27 cellular contexts compared by ENCODE assay signal in genomic region chr18:62991959-62992358, GRCh38.
DNase-seq lines count a peak whose midpoint lies in the region; ATAC-seq and TF ChIP-seq lines count a peak whose summit lies in the region.
"Had no signal": no experiment of that assay in that cellular context is flagged by ENCODE, and none has a peak within 500 bp of the region (broad histone marks: within the 10 kb centered on the region; RNA-seq: fewer than 3 reads in every experiment).

No MANE protein-coding gene starts in this region.

- CTCF ChIA-PET in activated CD4-positive, alpha-beta T cell treated with anti-CD3 and anti-CD28 coated beads for 36 hours (lab: Charles Lee): interaction anchor here (1.6 kb wide), 1 partner anchor 25 kb away, joined by 6 read pairs; no protein-coding TSS in a partner anchor

- no peak overlapping the region for H3K4me3 Mint-ChIP-seq in activated CD4-positive, alpha-beta T cell treated with anti-CD3 and anti-CD28 coated beads for 36 hours
- H3K4me3 Mint-ChIP-seq: activated naive CD8-positive, alpha-beta T cell; activated T-helper 17 cell treated with anti-CD3 and anti-CD28 coated beads, Interleukin-2, amount 50 U/mL, for 72 hours; neural progenitor cell; stimulated activated effector memory CD8-positive, alpha-beta T cell treated with anti-CD3 and anti-CD28 coated beads, Interleukin-12 subunit alpha, Interleukin-12 subunit beta, amount 100 ng/mL, for 72 hours had no signal

- no peak overlapping the region for H3K27ac Mint-ChIP-seq in activated CD4-positive, alpha-beta T cell treated with anti-CD3 and anti-CD28 coated beads for 36 hours
- H3K27ac Mint-ChIP-seq: activated naive CD8-positive, alpha-beta T cell; activated T-helper 17 cell treated with anti-CD3 and anti-CD28 coated beads, Interleukin-2, amount 50 U/mL, for 72 hours; neural progenitor cell; progenitor cell of endocrine pancreas; stimulated activated effector memory CD8-positive, alpha-beta T cell treated with anti-CD3 and anti-CD28 coated beads, Interleukin-12 subunit alpha, Interleukin-12 subunit beta, amount 100 ng/mL, for 72 hours had no signal

- H3K36me3 Mint-ChIP-seq in activated CD4-positive, alpha-beta T cell treated with anti-CD3 and anti-CD28 coated beads for 36 hours (ENCODE audit: low read depth): no peaks in the 10 kb centered on the region
- H3K36me3 Mint-ChIP-seq: activated naive CD8-positive, alpha-beta T cell; neural progenitor cell; stimulated activated effector memory CD8-positive, alpha-beta T cell treated with anti-CD3 and anti-CD28 coated beads, Interleukin-12 subunit alpha, Interleukin-12 subunit beta, amount 100 ng/mL, for 72 hours had no signal

- POLR2A ChIA-PET in activated CD4-positive, alpha-beta T cell treated with anti-CD3 and anti-CD28 coated beads for 36 hours (lab: Charles Lee): no interaction called here

- peak overlapping the region; percentile 1 for H3K9ac ChIP-seq in neuronal stem cell (ENCODE audit: low read depth, low read length, poor library complexity)
- H3K9ac ChIP-seq: KMS-11, neural progenitor cell had no signal

- no peak for ATAC-seq in activated CD4-positive, alpha-beta T cell treated with anti-CD3 and anti-CD28 coated beads for 36 hours
- no peak for ATAC-seq in HG02973 (IDR thresholded peaks at IDR 0.05; ENCODE audit: unreplicated experiment)
- ATAC-seq: activated CD4-positive, CD25-positive, alpha-beta regulatory T cell treated with anti-CD3 and anti-CD28 coated beads, Interleukin-2, amount 50 U/mL, for 24 hours; activated T-helper 17 cell treated with anti-CD3 and anti-CD28 coated beads, Interleukin-2, amount 50 U/mL, for 72 hours; esophagus mucosa; gastroesophageal sphincter; lower lobe of right lung; mucosa of descending colon; stimulated activated effector memory CD8-positive, alpha-beta T cell treated with anti-CD3 and anti-CD28 coated beads, Interleukin-12 subunit alpha, Interleukin-12 subunit beta, amount 100 ng/mL, for 72 hours had no signal

- no peak overlapping the region for H2BK15ac ChIP-seq in neuronal stem cell (ENCODE audit: low read length)

- H4K8ac ChIP-seq in neuronal stem cell (ENCODE audit: low read depth, low read length): no peak overlapping the region

- peak; percentile 30 for DNase-seq in activated CD4-positive, alpha-beta T cell treated with anti-CD3 and anti-CD28 coated beads for 36 hours
- no peak for DNase-seq in activated CD4-positive, alpha-beta T cell treated with anti-CD3 and anti-CD28 coated beads for 1 hour
- DNase-seq in GM12864 (ENCODE audit: low read depth) (no peak), NCI-H69 (lab: John Stamatoyannopoulos, UW) (peak; percentile 23), neuronal stem cell (ENCODE audit: low spot score) (no peak), DMS53 (lab: John Stamatoyannopoulos, UW) (no peak)
- DNase-seq in central memory CD4-positive, alpha-beta T cell: no peak
- DNase-seq: 8988T; AML-193; effector CD8-positive, alpha-beta T cell; lower lobe of right lung; mucosa of descending colon; NCI-H187 treated with DMSO at 0.1 percent for 48 hours; NCI-H774; OCI-M1; SHP77 treated with DMSO at 0.1 percent for 48 hours; SW 1271 had no signal

- peak overlapping the region; percentile 56 for H2AK5ac ChIP-seq in neuronal stem cell (ENCODE audit: low read depth, low read length)

- no peak overlapping the region for H4K91ac ChIP-seq in neuronal stem cell (ENCODE audit: low read depth, low read length, poor library complexity)

- peak; percentile 6 for TF ChIP-seq CTCF in GM12864 (IDR thresholded peaks at IDR 0.05; ENCODE audit: low read depth, low read length, missing control alignments)

- H3K23ac ChIP-seq in neuronal stem cell (ENCODE audit: low read depth, low read length, poor library complexity): peak overlapping the region; percentile 29

- H2AFZ ChIP-seq in neuronal stem cell (ENCODE audit: low read length): no peak overlapping the region
- H2AFZ ChIP-seq: neural progenitor cell had no signal

- peaks cover 0 to 7% of the 10 kb centered on the region in 2 donors for H3K4me1 ChIP-seq in neuronal stem cell (ENCODE audit: control insufficient read depth in 2 of 2, insufficient read depth in 1 of 2, low read depth in 1 of 2, low read length in 2 of 2)
- H3K4me1 ChIP-seq: gastroesophageal sphincter, lower lobe of right lung had no signal

- peak overlapping the region; percentile 91 for H3K14ac ChIP-seq in neuronal stem cell (ENCODE audit: low read length)

- no peak overlapping the region for H2BK120ac ChIP-seq in neuronal stem cell (ENCODE audit: low read depth, low read length)

- H3K27ac ChIP-seq in neuronal stem cell (replicated peaks; ENCODE audit: low read length): no peak overlapping the region
- H3K27ac ChIP-seq: gastroesophageal sphincter, KMS-11, lower lobe of right lung, neural progenitor cell had no signal

- no peaks in the 10 kb centered on the region for H3K9me3 Mint-ChIP-seq in activated CD4-positive, alpha-beta T cell treated with anti-CD3 and anti-CD28 coated beads for 36 hours (ENCODE audit: low read depth)
- H3K9me3 Mint-ChIP-seq: activated T-helper 17 cell treated with anti-CD3 and anti-CD28 coated beads, Interleukin-2, amount 50 U/mL, for 72 hours; neural progenitor cell; stimulated activated effector memory CD8-positive, alpha-beta T cell treated with anti-CD3 and anti-CD28 coated beads, Interleukin-12 subunit alpha, Interleukin-12 subunit beta, amount 100 ng/mL, for 72 hours had no signal

- no peak overlapping the region for H2BK5ac ChIP-seq in neuronal stem cell (ENCODE audit: low read length)

- H3K27me3 ChIP-seq in neuronal stem cell (ENCODE audit: control insufficient read depth in 3 of 3, insufficient read depth in 3 of 3, low read depth in 1 of 3, low read length in 3 of 3): no peaks in the 10 kb centered on the region
- H3K27me3 ChIP-seq: neural progenitor cell had no signal

- H3K36me3 ChIP-seq in neuronal stem cell (replicated peaks in 1 of 2; ENCODE audit: control insufficient read depth in 2 of 2, insufficient read depth in 2 of 2, low read length in 2 of 2): no peaks in the 10 kb centered on the region
- H3K36me3 ChIP-seq: gastroesophageal sphincter, lower lobe of right lung, neural progenitor cell had no signal

- H3K4ac ChIP-seq in neuronal stem cell (ENCODE audit: low read length): no peak overlapping the region

- no peaks in the 10 kb centered on the region for H3K4me1 Mint-ChIP-seq in activated CD4-positive, alpha-beta T cell treated with anti-CD3 and anti-CD28 coated beads for 36 hours
- H3K4me1 Mint-ChIP-seq: activated T-helper 17 cell treated with anti-CD3 and anti-CD28 coated beads, Interleukin-2, amount 50 U/mL, for 72 hours; stimulated activated effector memory CD8-positive, alpha-beta T cell treated with anti-CD3 and anti-CD28 coated beads, Interleukin-12 subunit alpha, Interleukin-12 subunit beta, amount 100 ng/mL, for 72 hours had no signal

- no peaks in the 10 kb centered on the region for H3K79me1 ChIP-seq in neuronal stem cell (ENCODE audit: low read depth, low read length)

- intact Hi-C loops in activated CD4-positive, alpha-beta T cell treated with anti-CD3 and anti-CD28 coated beads for 36 hours (cut with DNase I, micrococcal nuclease): no loop called here

- no peak overlapping the region for H3K18ac ChIP-seq in neuronal stem cell (ENCODE audit: low read length)

- no CpG with 5 or more reads among the region's 18 CpGs for WGBS in neuronal stem cell (ENCODE audit: extremely low coverage in 2 of 2, insufficient read length in 2 of 2, insufficient replicate concordance in 1 of 2), 2 donors

- H3K9me3 ChIP-seq in neuronal stem cell (replicated peaks in 1 of 2; ENCODE audit: control insufficient read depth in 2 of 2, insufficient read depth in 1 of 2, low read depth in 1 of 2, low read length in 2 of 2): no peaks in the 10 kb centered on the region
- H3K9me3 ChIP-seq: gastroesophageal sphincter, lower lobe of right lung, mucosa of descending colon had no signal

- H2BK12ac ChIP-seq in neuronal stem cell (ENCODE audit: low read length): no peak overlapping the region

- H3K4me3 ChIP-seq in GM12864 (ENCODE audit: low read depth, low read length): no peak overlapping the region
- H3K4me3 ChIP-seq in neuronal stem cell (ENCODE audit: low read length in 2 of 2): no peak overlapping the region
- H3K4me3 ChIP-seq: gastroesophageal sphincter, lower lobe of right lung, mucosa of descending colon, neural progenitor cell had no signal

- no peak overlapping the region for H3K4me2 ChIP-seq in neuronal stem cell (ENCODE audit: insufficient read depth, low read length, poor library complexity, severe bottlenecking)
- H3K4me2 ChIP-seq: KMS-11, neural progenitor cell had no signal

- peaks cover 4% of the 10 kb centered on the region for H3K27me3 Mint-ChIP-seq in activated CD4-positive, alpha-beta T cell treated with anti-CD3 and anti-CD28 coated beads for 36 hours

Comparison
In these comparisons a context has a peak if more than half of its experiments do, and no peak if none do; other contexts are left out.
1. DNase-seq: peak in activated CD4-positive, alpha-beta T cell treated with anti-CD3 and anti-CD28 coated beads for 36 hours (single experiment) and NCI-H69 (single experiment); none in activated CD4-positive, alpha-beta T cell treated with anti-CD3 and anti-CD28 coated beads for 1 hour (single experiment), GM12864 (single experiment), neuronal stem cell (single experiment), central memory CD4-positive, alpha-beta T cell (single experiment) and DMS53 (single experiment).